Comparison of ENCODE assay signal across 18 cellular contexts in the genomic region with DNA sequence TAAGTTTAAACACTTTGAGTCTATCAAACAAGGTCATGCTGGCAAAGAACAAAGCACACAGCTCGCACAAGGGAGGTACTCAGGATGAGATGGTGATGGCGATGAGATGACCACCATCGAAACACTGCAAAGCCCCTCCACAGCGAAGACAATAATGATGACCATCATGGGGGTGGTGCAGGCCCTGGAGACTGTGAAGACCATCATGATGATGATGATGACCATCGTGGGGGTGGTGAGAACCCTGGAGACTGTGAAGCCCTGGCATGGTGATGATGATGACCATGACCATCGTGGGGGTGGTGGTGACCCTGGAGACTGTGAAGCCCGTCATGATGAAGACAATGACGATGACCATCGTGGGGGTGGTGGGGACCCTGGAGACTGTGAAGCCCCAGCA.
DNase-seq lines count a peak whose midpoint lies in the region; ATAC-seq and TF ChIP-seq lines count a peak whose summit lies in the region.
"Had no signal": no experiment of that assay in that cellular context is flagged by ENCODE, and none has a peak within 500 bp of the region (broad histone marks: within the 10 kb centered on the region; RNA-seq: fewer than 3 reads in every experiment).

No MANE protein-coding gene starts in this region.

- no peaks in the 10 kb centered on the region for H3K36me3 ChIP-seq in H7 (replicated peaks; ENCODE audit: control insufficient read depth, insufficient read depth, low read length)
- no peaks in the 10 kb centered on the region for H3K36me3 ChIP-seq in upper lobe of left lung
- H3K36me3 ChIP-seq: BLaER1 treated with 17β-estradiol and CSF1 and Interleukin-3, amounts not matched to agents 10 nM and 100 nM had no signal

- ATAC-seq in activated CD8-positive, alpha-beta memory T cell treated with anti-CD3 and anti-CD28 coated beads, Interleukin-2, amount 10 ng/mL, durations not matched to agents 7 days and 5 days: no peak
- no peak for ATAC-seq in upper lobe of left lung (ENCODE audit: low FRiP score in 2 of 2)
- ATAC-seq: A549; CD8-positive, alpha-beta T cell had no signal

- TF ChIP-seq POLR2A in upper lobe of left lung (IDR thresholded peaks at IDR 0.05): no peak

- CTCF ChIA-PET in activated CD8-positive, alpha-beta memory T cell treated with anti-CD3 and anti-CD28 coated beads, Interleukin-2, amount 10 ng/mL, durations not matched to agents 7 days and 5 days (lab: Charles Lee): no interaction called here
- CTCF ChIA-PET in MCF 10A (lab: Yijun Ruan, JAX): no interaction called here

- H3K27me3 Mint-ChIP-seq in activated CD8-positive, alpha-beta memory T cell treated with anti-CD3 and anti-CD28 coated beads, Interleukin-2, amount 10 ng/mL, durations not matched to agents 7 days and 5 days: no peaks in the 10 kb centered on the region
- H3K27me3 Mint-ChIP-seq in MCF 10A (ENCODE audit: insufficient read depth, unreplicated experiment): no peaks in the 10 kb centered on the region

- no peak overlapping the region for H3K4me3 Mint-ChIP-seq in activated CD8-positive, alpha-beta memory T cell treated with anti-CD3 and anti-CD28 coated beads, Interleukin-2, amount 10 ng/mL, durations not matched to agents 7 days and 5 days
- H3K4me3 Mint-ChIP-seq in MCF 10A (ENCODE audit: unreplicated experiment): no peak overlapping the region
- H3K4me3 Mint-ChIP-seq: B cell; CD4-positive, alpha-beta T cell; CD8-positive, alpha-beta T cell had no signal

- no peak overlapping the region for H3K27ac ChIP-seq in upper lobe of left lung
- H3K27ac ChIP-seq: 22Rv1; A549; BLaER1 treated with 17β-estradiol and CSF1 and Interleukin-3, amounts not matched to agents 10 nM and 100 nM; C4-2B had no signal

- no peaks in the 10 kb centered on the region for H3K9me3 Mint-ChIP-seq in activated CD8-positive, alpha-beta memory T cell treated with anti-CD3 and anti-CD28 coated beads, Interleukin-2, amount 10 ng/mL, durations not matched to agents 7 days and 5 days (ENCODE audit: low read depth)
- peaks cover 17% of the 10 kb centered on the region for H3K9me3 Mint-ChIP-seq in MCF 10A (ENCODE audit: unreplicated experiment)
- H3K9me3 Mint-ChIP-seq: CD4-positive, alpha-beta T cell; CD8-positive, alpha-beta T cell had no signal

- BruUV-seq in MCF 10A (replicated peaks; lab: Mats Ljungman, UMichigan): no TSS peak

- no peak overlapping the region for H3K4me3 ChIP-seq in H7 (ENCODE audit: insufficient read depth, low read depth, low read length)
- no peak overlapping the region for H3K4me3 ChIP-seq in upper lobe of left lung
- H3K4me3 ChIP-seq: A549; BLaER1 treated with 17β-estradiol and CSF1 and Interleukin-3, amounts not matched to agents 10 nM and 100 nM had no signal

- no peaks in the 10 kb centered on the region for H3K27me3 ChIP-seq in H7 (ENCODE audit: control insufficient read depth, insufficient read depth, low read length)
- H3K27me3 ChIP-seq in upper lobe of left lung: no peaks in the 10 kb centered on the region
- H3K27me3 ChIP-seq: BLaER1 treated with 17β-estradiol and CSF1 and Interleukin-3, amounts not matched to agents 10 nM and 100 nM had no signal

- H3K9me3 ChIP-seq in upper lobe of left lung: no peaks in the 10 kb centered on the region
- H3K9me3 ChIP-seq: A549, Caco-2 had no signal

- POLR2A ChIA-PET in MCF 10A (lab: Yijun Ruan, JAX): no interaction called here

- no peaks in the 10 kb centered on the region for H3K4me1 Mint-ChIP-seq in activated CD8-positive, alpha-beta memory T cell treated with anti-CD3 and anti-CD28 coated beads, Interleukin-2, amount 10 ng/mL, durations not matched to agents 7 days and 5 days
- no peaks in the 10 kb centered on the region for H3K4me1 Mint-ChIP-seq in MCF 10A (ENCODE audit: insufficient read depth, unreplicated experiment)
- H3K4me1 Mint-ChIP-seq: B cell had no signal

- no peak for TF ChIP-seq EP300 in upper lobe of left lung (IDR thresholded peaks at IDR 0.05)

- no peak overlapping the region for H3K27ac Mint-ChIP-seq in activated CD8-positive, alpha-beta memory T cell treated with anti-CD3 and anti-CD28 coated beads, Interleukin-2, amount 10 ng/mL, durations not matched to agents 7 days and 5 days
- no peak overlapping the region for H3K27ac Mint-ChIP-seq in MCF 10A (ENCODE audit: low read depth, unreplicated experiment)
- H3K27ac Mint-ChIP-seq: B cell; CD4-positive, alpha-beta T cell; CD8-positive, alpha-beta T cell had no signal

- TF ChIP-seq CTCF in upper lobe of left lung (IDR thresholded peaks at IDR 0.05) (no peak), MCF 10A (IDR thresholded peaks at IDR 0.05; ENCODE audit: unreplicated experiment) (no peak)

- WGBS in upper lobe of left lung, 2 donors: 90 to 92% methylated on average over 9 of the region's 9 CpGs

- no peaks in the 10 kb centered on the region for H3K4me1 ChIP-seq in upper lobe of left lung
- H3K4me1 ChIP-seq: A549; BLaER1 treated with 17β-estradiol and CSF1 and Interleukin-3, amounts not matched to agents 10 nM and 100 nM; Caco-2 had no signal

- peak; percentile 25 for DNase-seq in activated CD8-positive, alpha-beta memory T cell treated with anti-CD3 and anti-CD28 coated beads, Interleukin-2, amount 10 ng/mL, durations not matched to agents 7 days and 5 days
- no peak for DNase-seq in activated CD8-positive, alpha-beta memory T cell treated with anti-CD3 and anti-CD28 coated beads, Interleukin-2, amount 50 U/mL, for 48 hours
- DNase-seq in H7 (peak; percentile 7), islet precursor cell (peak; percentile 18), upper lobe of left lung (no peak), MCF 10A (ENCODE audit: unreplicated experiment) (no peak)
- DNase-seq: AML-193; Caco-2; Calu3; CD4-positive, alpha-beta T cell; CD8-positive, alpha-beta T cell; DMS79 treated with DMSO at 0.1 percent for 48 hours; GF-D8 had no signal

- no peaks in the 10 kb centered on the region for H3K36me3 Mint-ChIP-seq in activated CD8-positive, alpha-beta memory T cell treated with anti-CD3 and anti-CD28 coated beads, Interleukin-2, amount 10 ng/mL, durations not matched to agents 7 days and 5 days
- H3K36me3 Mint-ChIP-seq in MCF 10A (ENCODE audit: insufficient read depth, unreplicated experiment): peaks cover 6% of the 10 kb centered on the region
- H3K36me3 Mint-ChIP-seq: CD8-positive, alpha-beta T cell had no signal

- intact Hi-C loops in MCF 10A (cut with micrococcal nuclease): no loop called here

Comparison
In these comparisons a context has a peak if more than half of its experiments do, and no peak if none do; other contexts are left out.
1. DNase-seq: peak in activated CD8-positive, alpha-beta memory T cell treated with anti-CD3 and anti-CD28 coated beads, Interleukin-2, amount 10 ng/mL, durations not matched to agents 7 days and 5 days (single experiment), H7 (single experiment) and islet precursor cell (single experiment); none in activated CD8-positive, alpha-beta memory T cell treated with anti-CD3 and anti-CD28 coated beads, Interleukin-2, amount 50 U/mL, for 48 hours (single experiment), upper lobe of left lung (0 of 2) and MCF 10A (single experiment).